ENCODE assay signal across 9 cellular contexts in the genomic region with DNA sequence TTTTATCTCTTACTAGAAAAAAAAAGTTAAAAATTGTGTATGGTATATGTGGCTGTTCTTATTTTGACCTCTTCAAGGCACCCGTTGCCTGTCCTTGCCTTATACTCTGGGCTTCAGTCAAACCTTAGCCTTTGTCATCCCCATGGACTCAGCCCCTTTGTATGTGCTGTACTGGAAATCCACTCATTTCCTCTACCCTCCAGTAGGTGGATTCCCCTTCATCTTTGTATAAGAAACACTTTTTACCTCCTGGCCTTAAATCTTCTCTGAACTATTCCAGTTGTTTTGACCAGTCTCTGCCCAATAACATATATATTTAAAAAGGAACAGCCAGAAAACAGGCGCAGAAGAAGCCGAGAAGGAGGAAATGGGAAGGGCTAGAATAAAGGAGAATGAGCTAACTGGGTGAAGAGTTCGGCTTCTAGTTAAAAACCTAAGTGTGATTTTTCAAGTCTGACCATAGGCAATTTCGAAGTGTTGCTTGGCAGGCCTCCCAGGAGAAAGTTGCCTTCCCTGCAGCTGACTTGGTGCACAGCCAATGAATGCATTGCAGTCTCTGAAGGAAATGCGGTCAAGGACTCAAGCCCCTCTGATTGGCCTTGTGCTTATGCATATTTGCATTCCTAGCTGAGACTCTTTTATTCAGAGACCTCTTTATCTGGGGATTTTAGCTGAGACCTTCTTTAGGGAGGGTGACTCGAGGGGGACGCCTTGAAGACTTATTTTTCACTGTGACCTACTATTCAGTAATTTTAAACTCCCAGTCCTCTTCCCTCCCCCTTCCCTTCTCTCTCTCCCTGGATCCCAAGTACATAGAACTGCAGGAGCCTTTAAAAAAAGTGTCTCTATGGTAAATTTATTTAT.
DNase-seq lines count a peak whose midpoint lies in the region; TF ChIP-seq lines count a peak whose summit lies in the region.
"Had no signal": no experiment of that assay in that cellular context is flagged by ENCODE, and none has a peak within 500 bp of the region (broad histone marks: within the 10 kb centered on the region; RNA-seq: fewer than 3 reads in every experiment).

No MANE protein-coding gene starts in this region.

- no peak overlapping the region for H3K4me3 Mint-ChIP-seq in type B pancreatic cell
- H3K4me3 Mint-ChIP-seq: T-helper 1 cell treated with Interleukin-12 subunit alpha and Interleukin-12 subunit beta and Interleukin-4 antibody, amounts not matched to agents 30 μg/mL and 1 μg/mL, for 36 hours had no signal

- DNase-seq in LNCaP clone FGC (ENCODE audit: low read depth) (peak; percentile 27), choroid plexus epithelial cell (ENCODE audit: low read depth) (peak; percentile 97), medulla oblongata (ENCODE audit: extremely low spot score) (peak; percentile 30), type B pancreatic cell (ENCODE audit: extremely low spot score, unreplicated experiment) (no peak), NCI-H187 treated with DMSO at 0.1 percent for 48 hours (lab: John Stamatoyannopoulos, UW) (no peak), cortex of kidney (lab: John Stamatoyannopoulos, UW) (no peak)
- DNase-seq in activated CD4-positive, alpha-beta T cell treated with anti-CD3 and anti-CD28 coated beads, Interleukin-2, amount 50 U/mL, for 1 hour, result no peak

- no peaks in the 10 kb centered on the region for H3K4me1 Mint-ChIP-seq in type B pancreatic cell (ENCODE audit: unreplicated experiment)

- H3K27me3 Mint-ChIP-seq in type B pancreatic cell, result no peaks in the 10 kb centered on the region

- no peak overlapping the region for H3K4me3 ChIP-seq in LNCaP clone FGC (ENCODE audit: low read depth, low read length)
- H3K4me3 ChIP-seq in choroid plexus epithelial cell (ENCODE audit: low read depth, low read length), result peak overlapping the region; percentile 12

- no peak overlapping the region for H3K27ac Mint-ChIP-seq in type B pancreatic cell
- H3K27ac Mint-ChIP-seq: activated T-helper 2 cell treated with anti-CD3 and anti-CD28 coated beads, Interferon-gamma antibody, Interleukin-2, Interleukin-4, amounts not matched to agents 10 μg/mL and 5 μg/mL and 100 μg/mL, durations not matched to agents 14 hours and 24 hours and 36 hours; T-helper 1 cell treated with Interleukin-12 subunit alpha and Interleukin-12 subunit beta and Interleukin-4 antibody, amounts not matched to agents 30 μg/mL and 1 μg/mL, for 36 hours had no signal

- no peaks in the 10 kb centered on the region for H3K9me3 Mint-ChIP-seq in type B pancreatic cell
- H3K9me3 Mint-ChIP-seq: T-helper 1 cell treated with Interleukin-12 subunit alpha and Interleukin-12 subunit beta and Interleukin-4 antibody, amounts not matched to agents 30 μg/mL and 1 μg/mL, for 36 hours had no signal

- H3K36me3 Mint-ChIP-seq in type B pancreatic cell, result no peaks in the 10 kb centered on the region

- TF ChIP-seq CTCF in LNCaP clone FGC (IDR thresholded peaks at IDR 0.05; ENCODE audit: control insufficient read depth, extremely low read depth, insufficient read depth) (no peak), choroid plexus epithelial cell (conservative IDR thresholded peaks at IDR 0.05; ENCODE audit: low read depth, low read length) (peak; percentile 49), type B pancreatic cell (conservative IDR thresholded peaks at IDR 0.05) (peak; percentile 34)

Comparison
In these comparisons a context has a peak if more than half of its experiments do, and no peak if none do; other contexts are left out.
1. DNase-seq: peak in LNCaP clone FGC (single experiment), choroid plexus epithelial cell (single experiment) and medulla oblongata (single experiment); none in type B pancreatic cell (single experiment), activated CD4-positive, alpha-beta T cell treated with anti-CD3 and anti-CD28 coated beads, Interleukin-2, amount 50 U/mL, for 1 hour (single experiment), NCI-H187 treated with DMSO at 0.1 percent for 48 hours (single experiment) and cortex of kidney (single experiment).